Comparison of ENCODE assay signal across 2 cellular contexts in the genomic region with DNA sequence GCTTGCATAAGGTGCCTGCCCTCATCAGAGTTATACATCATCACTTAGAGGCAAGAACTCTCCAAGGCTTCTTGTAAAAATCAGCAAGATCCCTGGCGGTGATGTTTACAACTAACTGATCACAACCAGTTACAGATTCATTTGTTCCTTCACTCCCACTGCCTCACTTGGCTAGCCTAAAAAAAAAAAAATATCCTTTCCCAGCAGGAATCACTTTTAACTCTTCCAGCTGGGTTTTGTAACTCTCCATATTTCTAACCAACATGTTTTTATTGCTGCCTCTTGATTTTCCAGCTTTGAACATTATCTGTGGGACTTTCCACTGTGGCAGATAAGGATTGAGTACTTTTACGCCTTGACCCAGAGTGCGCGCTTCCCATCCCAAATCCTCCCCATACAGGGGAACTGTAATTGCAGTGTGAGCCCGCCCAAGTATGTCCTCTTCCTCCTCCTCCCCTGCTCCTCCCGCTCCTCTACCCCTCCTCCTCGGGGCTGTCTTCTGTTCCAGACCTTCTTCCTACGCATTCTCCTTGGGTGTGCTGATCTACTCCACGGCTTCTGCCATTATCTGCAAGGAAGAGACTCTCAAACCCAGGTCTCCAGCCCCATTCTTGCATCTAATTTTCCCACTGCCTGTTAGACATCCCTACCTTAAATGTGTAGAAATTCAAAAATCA.
TF ChIP-seq lines count a peak whose summit lies in the region.

No MANE protein-coding gene starts in this region.

TF ChIP-seq in liver, 16 proteins besides CTCF, POLR2A, EP300 and RAD21:
- TF ChIP-seq GABPA (IDR thresholded peaks at IDR 0.05 in 1 of 2, conservative IDR thresholded peaks at IDR 0.05 in 1 of 2), result no peak
- no peak for TF ChIP-seq FOXA2 (IDR thresholded peaks at IDR 0.05)
- TF ChIP-seq SP1 (IDR thresholded peaks at IDR 0.05), result peak; percentile 12
- TF ChIP-seq, protein P1, sequence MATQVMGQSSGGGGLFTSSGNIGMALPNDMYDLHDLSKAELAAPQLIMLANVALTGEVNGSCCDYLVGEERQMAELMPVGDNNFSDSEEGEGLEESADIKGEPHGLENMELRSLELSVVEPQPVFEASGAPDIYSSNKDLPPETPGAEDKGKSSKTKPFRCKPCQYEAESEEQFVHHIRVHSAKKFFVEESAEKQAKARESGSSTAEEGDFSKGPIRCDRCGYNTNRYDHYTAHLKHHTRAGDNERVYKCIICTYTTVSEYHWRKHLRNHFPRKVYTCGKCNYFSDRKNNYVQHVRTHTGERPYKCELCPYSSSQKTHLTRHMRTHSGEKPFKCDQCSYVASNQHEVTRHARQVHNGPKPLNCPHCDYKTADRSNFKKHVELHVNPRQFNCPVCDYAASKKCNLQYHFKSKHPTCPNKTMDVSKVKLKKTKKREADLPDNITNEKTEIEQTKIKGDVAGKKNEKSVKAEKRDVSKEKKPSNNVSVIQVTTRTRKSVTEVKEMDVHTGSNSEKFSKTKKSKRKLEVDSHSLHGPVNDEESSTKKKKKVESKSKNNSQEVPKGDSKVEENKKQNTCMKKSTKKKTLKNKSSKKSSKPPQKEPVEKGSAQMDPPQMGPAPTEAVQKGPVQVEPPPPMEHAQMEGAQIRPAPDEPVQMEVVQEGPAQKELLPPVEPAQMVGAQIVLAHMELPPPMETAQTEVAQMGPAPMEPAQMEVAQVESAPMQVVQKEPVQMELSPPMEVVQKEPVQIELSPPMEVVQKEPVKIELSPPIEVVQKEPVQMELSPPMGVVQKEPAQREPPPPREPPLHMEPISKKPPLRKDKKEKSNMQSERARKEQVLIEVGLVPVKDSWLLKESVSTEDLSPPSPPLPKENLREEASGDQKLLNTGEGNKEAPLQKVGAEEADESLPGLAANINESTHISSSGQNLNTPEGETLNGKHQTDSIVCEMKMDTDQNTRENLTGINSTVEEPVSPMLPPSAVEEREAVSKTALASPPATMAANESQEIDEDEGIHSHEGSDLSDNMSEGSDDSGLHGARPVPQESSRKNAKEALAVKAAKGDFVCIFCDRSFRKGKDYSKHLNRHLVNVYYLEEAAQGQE (IDR thresholded peaks at IDR 0.05), result no peak
TF ChIP-seq in liver: peak in this region for 1.

TF ChIP-seq in HepG2, 621 proteins besides CTCF, POLR2A, EP300 and RAD21:
- no peak for TF ChIP-seq SAP130 (CRISPR knock-in tag; IDR thresholded peaks at IDR 0.05; ENCODE audit: low read depth)
- TF ChIP-seq REPIN1 (CRISPR knock-in tag; IDR thresholded peaks at IDR 0.05; ENCODE audit: borderline replicate concordance, low read depth), result no peak
- no peak for TF ChIP-seq ZNF883 (CRISPR knock-in tag; IDR thresholded peaks at IDR 0.05; ENCODE audit: not compliant biosample characterization)
- TF ChIP-seq, protein P2, sequence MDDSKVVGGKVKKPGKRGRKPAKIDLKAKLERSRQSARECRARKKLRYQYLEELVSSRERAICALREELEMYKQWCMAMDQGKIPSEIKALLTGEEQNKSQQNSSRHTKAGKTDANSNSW (CRISPR knock-in tag; IDR thresholded peaks at IDR 0.05; ENCODE audit: borderline replicate concordance), result no peak
- TF ChIP-seq CBX1 (IDR thresholded peaks at IDR 0.05; ENCODE audit: low read depth), result no peak
- TF ChIP-seq EZH2 (conservative IDR thresholded peaks at IDR 0.05; ENCODE audit: low read depth, low read length), result no peak
- TF ChIP-seq, protein P3, sequence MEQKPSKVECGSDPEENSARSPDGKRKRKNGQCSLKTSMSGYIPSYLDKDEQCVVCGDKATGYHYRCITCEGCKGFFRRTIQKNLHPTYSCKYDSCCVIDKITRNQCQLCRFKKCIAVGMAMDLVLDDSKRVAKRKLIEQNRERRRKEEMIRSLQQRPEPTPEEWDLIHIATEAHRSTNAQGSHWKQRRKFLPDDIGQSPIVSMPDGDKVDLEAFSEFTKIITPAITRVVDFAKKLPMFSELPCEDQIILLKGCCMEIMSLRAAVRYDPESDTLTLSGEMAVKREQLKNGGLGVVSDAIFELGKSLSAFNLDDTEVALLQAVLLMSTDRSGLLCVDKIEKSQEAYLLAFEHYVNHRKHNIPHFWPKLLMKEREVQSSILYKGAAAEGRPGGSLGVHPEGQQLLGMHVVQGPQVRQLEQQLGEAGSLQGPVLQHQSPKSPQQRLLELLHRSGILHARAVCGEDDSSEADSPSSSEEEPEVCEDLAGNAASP (CRISPR knock-in tag; IDR thresholded peaks at IDR 0.05; ENCODE audit: borderline replicate concordance), result no peak
- TF ChIP-seq ZNF792 (CRISPR knock-in tag; IDR thresholded peaks at IDR 0.05), result no peak
- TF ChIP-seq KDM3A (CRISPR knock-in tag; IDR thresholded peaks at IDR 0.05; ENCODE audit: low read depth), result no peak
- no peak for TF ChIP-seq ZFP37 (CRISPR knock-in tag; IDR thresholded peaks at IDR 0.05; ENCODE audit: borderline replicate concordance)
